Comparison of ENCODE assay signal across 16 cellular contexts in the genomic region with DNA sequence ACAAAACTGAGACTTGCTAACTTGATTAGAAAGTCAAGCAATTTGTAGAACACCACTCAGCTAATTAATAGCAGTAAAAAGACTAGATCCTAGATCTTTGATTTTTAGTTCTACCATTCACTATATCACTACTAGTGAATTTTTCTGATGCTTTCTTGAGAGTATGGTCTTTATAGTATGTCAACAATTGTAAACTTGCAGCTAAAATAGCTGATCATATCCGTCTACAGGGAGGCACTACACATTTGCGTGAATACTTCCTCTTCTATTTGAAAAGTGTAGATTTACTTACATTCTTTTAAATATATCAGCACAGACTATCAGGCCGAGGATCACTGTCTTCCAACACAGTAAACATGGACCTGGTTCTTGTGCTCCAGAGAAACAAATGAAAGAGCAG. TPM values are rescaled to one million over a fixed set of nuclear protein-coding genes. Genes with fewer than 3 reads are reported as not detected.
A peak's percentile ranks its signal among the peaks of the same experiment; 100 is the strongest.
DNase-seq lines count a peak whose midpoint lies in the region; ATAC-seq and TF ChIP-seq lines count a peak whose summit lies in the region.
"Had no signal": no experiment of that assay in that cellular context is flagged by ENCODE, and none has a peak within 500 bp of the region (broad histone marks: within the 10 kb centered on the region; RNA-seq: fewer than 3 reads in every experiment).

No MANE protein-coding gene starts in this region.

- no peak overlapping the region for H3K4me3 ChIP-seq in PC-9
- H3K4me3 ChIP-seq in colonic mucosa, result no peak overlapping the region
- no peak overlapping the region for H3K4me3 ChIP-seq in thymus (ENCODE audit: low read length)

- H3K79me2 ChIP-seq in PC-9 (ENCODE audit: low read depth), result no peaks in the 10 kb centered on the region

- peak overlapping the region; percentile 82 for H3K4me3 Mint-ChIP-seq in activated naive CD4-positive, alpha-beta T cell treated with anti-CD3 and anti-CD28 coated beads for 36 hours
- H3K4me3 Mint-ChIP-seq: WTC11 had no signal

- intact Hi-C loops in activated naive CD4-positive, alpha-beta T cell treated with anti-CD3 and anti-CD28 coated beads for 36 hours (cut with micrococcal nuclease), result loop anchor here (2.0 to 5.0 kb wide), 2 partner anchors 37 to 317 kb away; no protein-coding TSS in a partner anchor
- intact Hi-C loops in PC-9 (cut with micrococcal nuclease; ENCODE audit: unreplicated experiment), result no loop called here
- intact Hi-C loops in colonic mucosa (cut with DNase I), result no loop called here

- TF ChIP-seq CTCF in PC-9 (conservative IDR thresholded peaks at IDR 0.05) (no peak), colonic mucosa (IDR thresholded peaks at IDR 0.05) (no peak)

- H3K9me3 Mint-ChIP-seq in activated naive CD4-positive, alpha-beta T cell treated with anti-CD3 and anti-CD28 coated beads for 36 hours, result no peaks in the 10 kb centered on the region
- H3K9me3 Mint-ChIP-seq: WTC11 had no signal

- ATAC-seq in HG03135 (IDR thresholded peaks at IDR 0.05; ENCODE audit: unreplicated experiment), result no peak
- ATAC-seq: PC-3 had no signal

- no peaks in the 10 kb centered on the region for H3K27me3 Mint-ChIP-seq in activated naive CD4-positive, alpha-beta T cell treated with anti-CD3 and anti-CD28 coated beads for 36 hours (ENCODE audit: low read depth)

- H3K9ac ChIP-seq in colonic mucosa (ENCODE audit: low read depth in 2 of 2, low read length in 2 of 2), result no peak overlapping the region
- H3K9ac ChIP-seq: KMS-11 had no signal

- no peak for DNase-seq in activated naive CD4-positive, alpha-beta T cell treated with anti-CD3 and anti-CD28 coated beads for 36 hours
- no peak for DNase-seq in activated naive CD4-positive, alpha-beta T cell treated with Interleukin-2 at 50 U/mL for 16 hours
- DNase-seq in PC-9 (no peak), colonic mucosa (no peak), NCI-H82 treated with DMSO at 0.1 percent for 48 hours (lab: John Stamatoyannopoulos, UW; ENCODE audit: unreplicated experiment) (no peak), AML-193 (lab: John Stamatoyannopoulos, UW) (no peak)
- DNase-seq: H7, NCI-H1694, NCI-H510A, PC-3 had no signal

- H3K9me3 ChIP-seq in PC-9 (ENCODE audit: insufficient read depth, low read depth) (no peaks in the 10 kb centered on the region), colonic mucosa (no peaks in the 10 kb centered on the region), thymus (ENCODE audit: control insufficient read depth) (no peaks in the 10 kb centered on the region)

- peak overlapping the region; percentile 100 for H3K27ac Mint-ChIP-seq in activated naive CD4-positive, alpha-beta T cell treated with anti-CD3 and anti-CD28 coated beads for 36 hours
- H3K27ac Mint-ChIP-seq: WTC11 had no signal

- H4K20me1 ChIP-seq in PC-9 (ENCODE audit: insufficient read depth), result no peaks in the 10 kb centered on the region

- H3K36me3 Mint-ChIP-seq in activated naive CD4-positive, alpha-beta T cell treated with anti-CD3 and anti-CD28 coated beads for 36 hours (ENCODE audit: low read depth), result peaks cover 6% of the 10 kb centered on the region
- H3K36me3 Mint-ChIP-seq: WTC11 had no signal

- H2AFZ ChIP-seq in PC-9, result peak overlapping the region; percentile 31; the same call in 1 of the 2 replicates

- BruUV-seq in PC-9 (replicated peaks; lab: Mats Ljungman, UMichigan), result no TSS peak

- H3K36me3 ChIP-seq in PC-9 (ENCODE audit: low read depth), result no peaks in the 10 kb centered on the region
- no peaks in the 10 kb centered on the region for H3K36me3 ChIP-seq in colonic mucosa
- no peaks in the 10 kb centered on the region for H3K36me3 ChIP-seq in thymus (ENCODE audit: control insufficient read depth, insufficient read depth)

- no peaks in the 10 kb centered on the region for H3K9me2 ChIP-seq in PC-9 (ENCODE audit: insufficient read depth)

- H3K27me3 ChIP-seq in PC-9 (ENCODE audit: insufficient read depth, low read depth), result no peaks in the 10 kb centered on the region
- H3K27me3 ChIP-seq in colonic mucosa, result no peaks in the 10 kb centered on the region
- H3K27me3 ChIP-seq in thymus (ENCODE audit: control insufficient read depth, insufficient read depth), result no peaks in the 10 kb centered on the region

- H3K27ac ChIP-seq in PC-9 (no peak overlapping the region), colonic mucosa (peak overlapping the region; percentile 49), thymus (ENCODE audit: low read depth) (peak overlapping the region; percentile 88)
- H3K27ac ChIP-seq: KMS-11 had no signal

- WGBS in thymus, result 22% methylated on average over 3 of the region's 3 CpGs

- no peak overlapping the region for H3K4me2 ChIP-seq in PC-9
- H3K4me2 ChIP-seq: KMS-11 had no signal

- H3F3A ChIP-seq in PC-9 (ENCODE audit: insufficient read depth, low read depth), result no peaks in the 10 kb centered on the region

- H3K4me1 ChIP-seq in PC-9 (replicated peaks; ENCODE audit: insufficient read depth) (no peaks in the 10 kb centered on the region), colonic mucosa (no peaks in the 10 kb centered on the region), thymus (ENCODE audit: control insufficient read depth, insufficient read depth, low read length) (peaks cover 37% of the 10 kb centered on the region)

- POLR2A ChIA-PET in PC-9 (lab: Charles Lee; ENCODE audit: unreplicated experiment), result interaction anchor here (0.6 kb wide), 1 partner anchor 66 kb away, joined by 6 read pairs; no protein-coding TSS in a partner anchor

- CTCF ChIA-PET in activated naive CD4-positive, alpha-beta T cell treated with anti-CD3 and anti-CD28 coated beads for 36 hours (lab: Charles Lee), result interaction anchor here (0.7 to 3.9 kb wide), 12 partner anchors 10 to 103 kb away, joined by 3 to 32 read pairs (median 4); no protein-coding TSS in a partner anchor
- CTCF ChIA-PET in PC-9 (lab: Charles Lee), result no interaction called here

- peaks cover 86% of the 10 kb centered on the region for H3K4me1 Mint-ChIP-seq in activated naive CD4-positive, alpha-beta T cell treated with anti-CD3 and anti-CD28 coated beads for 36 hours (ENCODE audit: low read depth)

RNA-seq across cellular contexts. Expression of gene PTPRC, which starts 18.6 kb away (rescaled TPM):
- 100 to 1,000 TPM; 689 to 714 TPM for total RNA-seq in activated naive CD4-positive, alpha-beta T cell treated with anti-CD3 and anti-CD28 coated beads for 36 hours
- total RNA-seq in PC-9 (2021) (0.58 and 0.79 TPM in 2 replicates), colonic mucosa (10 to 100 TPM; 11.2 to 18.7 TPM)
- polyA plus RNA-seq in thymus, result 130 TPM
- total RNA-seq: bronchial epithelial cell, H7, lung microvascular endothelial cell had no signal

Comparison
In these comparisons a context has a peak if more than half of its experiments do, and no peak if none do; other contexts are left out.
1. RNA of gene PTPRC, which starts 18.6 kb away (total RNA-seq): 689 to 714 TPM in activated naive CD4-positive, alpha-beta T cell treated with anti-CD3 and anti-CD28 coated beads for 36 hours; 11.2 to 18.7 TPM in colonic mucosa and 0.58 to 0.79 TPM in PC-9; every median in the first group is over 10 times any median in the second.